ENCODE assay signal across 1 cellular context in genomic region chr3:112489674-112490479, GRCh38.
A peak's percentile ranks its signal among the peaks of the same experiment; 100 is the strongest.
TF ChIP-seq lines count a peak whose summit lies in the region.

No MANE protein-coding gene starts in this region.

TF ChIP-seq in GM12878, 131 proteins besides CTCF, POLR2A, EP300 and RAD21 (continued from another document):
- TF ChIP-seq CUX1 (IDR thresholded peaks at IDR 0.05; ENCODE audit: insufficient replicate concordance, low read depth, low read length) = peak; percentile 86
- TF ChIP-seq ZNF24 (IDR thresholded peaks at IDR 0.05) = no peak
- peak; percentile 93 for TF ChIP-seq MEF2A (IDR thresholded peaks at IDR 0.05; ENCODE audit: insufficient read depth, low read depth, low read length)
- TF ChIP-seq MLLT1 (IDR thresholded peaks at IDR 0.05) = peak; percentile 57
- peak; percentile 44; the same call in 1 of the 2 replicates for TF ChIP-seq ZNF592 (IDR thresholded peaks at IDR 0.05)
- peak; percentile 58 for TF ChIP-seq CREB1 (IDR thresholded peaks at IDR 0.05; ENCODE audit: low read depth)
- peak; percentile 83 for TF ChIP-seq MTA2 (IDR thresholded peaks at IDR 0.05; ENCODE audit: low read depth)
- no peak for TF ChIP-seq E4F1 (IDR thresholded peaks at IDR 0.05; ENCODE audit: borderline replicate concordance, partially characterized antibody)
- peak; percentile 66 for TF ChIP-seq HDGF (IDR thresholded peaks at IDR 0.05)
- TF ChIP-seq PAX5 (IDR thresholded peaks at IDR 0.05; ENCODE audit: borderline replicate concordance, low read depth, low read length) = peak; percentile 27; the same call in 1 of the 2 replicates
- peak; percentile 78 for TF ChIP-seq SMAD1 (IDR thresholded peaks at IDR 0.05; ENCODE audit: low read depth, partially characterized antibody)
